Comparison of ENCODE assay signal across 12 cellular contexts in the genomic region with DNA sequence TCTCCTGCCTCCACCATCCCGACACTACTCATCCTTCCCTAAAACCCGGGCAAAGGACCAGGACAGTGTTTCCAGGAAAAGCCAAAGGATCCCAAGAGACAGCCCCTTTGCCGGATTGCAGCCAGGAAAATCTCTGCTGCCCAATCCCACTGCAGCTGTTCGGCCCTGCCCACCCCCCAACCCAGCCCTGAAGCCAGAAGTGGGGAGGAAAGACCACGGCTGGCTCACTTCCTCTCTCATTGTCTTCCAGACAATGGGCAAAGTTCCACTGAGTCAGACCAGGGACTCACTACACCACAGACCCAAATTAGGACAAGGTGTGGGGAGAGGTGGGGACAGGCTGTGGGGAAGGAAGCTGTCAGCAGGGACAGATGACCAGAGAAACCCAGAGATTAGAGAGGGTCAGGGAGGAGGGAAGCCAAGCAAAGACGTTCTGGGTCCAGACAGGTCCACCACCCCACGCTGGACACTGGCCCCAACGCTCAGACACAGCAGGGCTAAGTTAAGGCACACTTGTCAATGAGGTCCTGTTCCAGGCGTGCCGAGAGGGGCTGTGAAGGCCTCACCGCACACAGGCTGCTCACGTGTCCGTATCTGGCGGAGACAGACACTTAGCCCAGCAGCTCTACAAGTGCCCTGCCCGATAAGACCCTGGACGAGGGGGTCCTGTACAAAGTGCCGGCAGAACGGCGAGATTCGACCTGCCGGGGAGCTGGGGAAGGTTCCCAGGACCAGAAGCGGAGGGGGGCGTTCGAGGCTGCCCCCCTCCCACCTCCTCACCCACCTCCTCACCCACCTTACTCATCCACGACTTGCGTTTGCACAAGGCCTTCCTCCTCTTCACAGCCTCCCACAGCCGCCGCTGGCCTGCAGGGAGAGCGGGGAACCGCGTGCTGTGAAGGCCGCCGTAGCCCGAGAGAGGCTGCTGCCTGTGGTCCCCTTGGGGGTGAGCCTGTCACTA. TPM values are rescaled to one million over a fixed set of nuclear protein-coding genes. Genes with fewer than 3 reads are reported as not detected.
DNase-seq lines count a peak whose midpoint lies in the region; ATAC-seq and TF ChIP-seq lines count a peak whose summit lies in the region.
"Had no signal": no experiment of that assay in that cellular context is flagged by ENCODE, and none has a peak within 500 bp of the region (broad histone marks: within the 10 kb centered on the region; RNA-seq: fewer than 3 reads in every experiment).

No MANE protein-coding gene starts in this region.

- H3K36me3 Mint-ChIP-seq in chondrocyte (ENCODE audit: low read depth), result peaks cover 7% of the 10 kb centered on the region
- H3K36me3 Mint-ChIP-seq in stimulated activated effector memory CD8-positive, alpha-beta T cell treated with anti-CD3 and anti-CD28 coated beads, Interleukin-12 subunit alpha, Interleukin-12 subunit beta, amount 100 ng/mL, for 72 hours, result peaks cover 57% of the 10 kb centered on the region
- H3K36me3 Mint-ChIP-seq in activated CD4-positive, alpha-beta T cell treated with anti-CD3 and anti-CD28 coated beads for 36 hours (ENCODE audit: low read depth), result peaks cover 10% of the 10 kb centered on the region

- TF ChIP-seq CTCF in chondrocyte (IDR thresholded peaks at IDR 0.05) (no peak), GM10248 (IDR thresholded peaks at IDR 0.05; ENCODE audit: control extremely low read depth, extremely low read depth, low read depth, missing control alignments) (no peak)

- peak; percentile 46 for ATAC-seq in stimulated activated effector memory CD8-positive, alpha-beta T cell treated with anti-CD3 and anti-CD28 coated beads, Interleukin-12 subunit alpha, Interleukin-12 subunit beta, amount 100 ng/mL, for 72 hours
- no peak for ATAC-seq in activated CD4-positive, alpha-beta T cell treated with anti-CD3 and anti-CD28 coated beads for 36 hours
- ATAC-seq in HG03469 (IDR thresholded peaks at IDR 0.05; ENCODE audit: unreplicated experiment), result no peak
- ATAC-seq: T-cell had no signal

- intact Hi-C loops in activated CD4-positive, alpha-beta T cell treated with anti-CD3 and anti-CD28 coated beads for 36 hours (cut with DNase I, micrococcal nuclease), result no loop called here

- H3K4me1 Mint-ChIP-seq in chondrocyte (ENCODE audit: low read depth), result peaks cover 31% of the 10 kb centered on the region
- peaks cover 17% of the 10 kb centered on the region for H3K4me1 Mint-ChIP-seq in stimulated activated effector memory CD8-positive, alpha-beta T cell treated with anti-CD3 and anti-CD28 coated beads, Interleukin-12 subunit alpha, Interleukin-12 subunit beta, amount 100 ng/mL, for 72 hours
- H3K4me1 Mint-ChIP-seq in activated CD4-positive, alpha-beta T cell treated with anti-CD3 and anti-CD28 coated beads for 36 hours, result no peaks in the 10 kb centered on the region

- peak overlapping the region; percentile 3 for H3K27ac Mint-ChIP-seq in chondrocyte (ENCODE audit: unreplicated experiment)
- H3K27ac Mint-ChIP-seq in stimulated activated effector memory CD8-positive, alpha-beta T cell treated with anti-CD3 and anti-CD28 coated beads, Interleukin-12 subunit alpha, Interleukin-12 subunit beta, amount 100 ng/mL, for 72 hours, result peak overlapping the region; percentile 80
- no peak overlapping the region for H3K27ac Mint-ChIP-seq in activated CD4-positive, alpha-beta T cell treated with anti-CD3 and anti-CD28 coated beads for 36 hours

- H3K4me3 Mint-ChIP-seq in chondrocyte (ENCODE audit: unreplicated experiment), result no peak overlapping the region
- no peak overlapping the region for H3K4me3 Mint-ChIP-seq in stimulated activated effector memory CD8-positive, alpha-beta T cell treated with anti-CD3 and anti-CD28 coated beads, Interleukin-12 subunit alpha, Interleukin-12 subunit beta, amount 100 ng/mL, for 72 hours
- no peak overlapping the region for H3K4me3 Mint-ChIP-seq in activated CD4-positive, alpha-beta T cell treated with anti-CD3 and anti-CD28 coated beads for 36 hours
- H3K4me3 Mint-ChIP-seq: T-cell had no signal

- POLR2A ChIA-PET in GM10248 (lab: Yijun Ruan, JAX), result no interaction called here
- POLR2A ChIA-PET in activated CD4-positive, alpha-beta T cell treated with anti-CD3 and anti-CD28 coated beads for 36 hours (lab: Charles Lee), result no interaction called here

- DNase-seq in LHCN-M2 (ENCODE audit: low read depth) (peak; percentile 63), chondrocyte (ENCODE audit: low spot score) (peak; percentile 86), islet precursor cell (peak; percentile 77), DMS53 treated with DMSO at 0.1 percent for 48 hours (lab: John Stamatoyannopoulos, UW; ENCODE audit: unreplicated experiment) (no peak), GM10248 (ENCODE audit: extremely low spot score) (no peak)
- DNase-seq in stimulated activated effector memory CD8-positive, alpha-beta T cell treated with anti-CD3 and anti-CD28 coated beads, Interleukin-12 subunit alpha, Interleukin-12 subunit beta, amount 100 ng/mL, for 72 hours (ENCODE audit: low spot score in 2 of 2), result no peak
- DNase-seq in activated CD4-positive, alpha-beta T cell treated with anti-CD3 and anti-CD28 coated beads for 36 hours, result no peak
- DNase-seq: brain microvascular endothelial cell, foreskin melanocyte, NCI-H748 treated with DMSO at 0.1 percent for 48 hours, T-cell had no signal

- H3K9me3 Mint-ChIP-seq in chondrocyte (ENCODE audit: low read depth), result no peaks in the 10 kb centered on the region
- H3K9me3 Mint-ChIP-seq in stimulated activated effector memory CD8-positive, alpha-beta T cell treated with anti-CD3 and anti-CD28 coated beads, Interleukin-12 subunit alpha, Interleukin-12 subunit beta, amount 100 ng/mL, for 72 hours, result no peaks in the 10 kb centered on the region
- H3K9me3 Mint-ChIP-seq in activated CD4-positive, alpha-beta T cell treated with anti-CD3 and anti-CD28 coated beads for 36 hours (ENCODE audit: low read depth), result no peaks in the 10 kb centered on the region
- H3K9me3 Mint-ChIP-seq: T-cell had no signal

- H3K27me3 Mint-ChIP-seq in chondrocyte (ENCODE audit: low read depth), result no peaks in the 10 kb centered on the region
- no peaks in the 10 kb centered on the region for H3K27me3 Mint-ChIP-seq in activated CD4-positive, alpha-beta T cell treated with anti-CD3 and anti-CD28 coated beads for 36 hours
- H3K27me3 Mint-ChIP-seq: T-cell had no signal

- CTCF ChIA-PET in GM10248 (lab: Yijun Ruan, JAX), result interaction anchor here (1.2 to 10.9 kb wide), 5 partner anchors 9 to 54 kb away, joined by 3 to 254 read pairs (median 14); no protein-coding TSS in a partner anchor
- CTCF ChIA-PET in activated CD4-positive, alpha-beta T cell treated with anti-CD3 and anti-CD28 coated beads for 36 hours (lab: Charles Lee), result interaction anchor here (1.1 to 1.7 kb wide), 5 partner anchors 8 to 36 kb away, joined by 3 to 7 read pairs (median 5); no protein-coding TSS in a partner anchor

RNA-seq across cellular contexts. Expression of a gene that starts 21.9 kb away (rescaled TPM):
- total RNA-seq in LHCN-M2 (2014; rRNA removed) (8.6 and 10.7 TPM in 2 replicates), chondrocyte (35.5 to 39.8 TPM (median 38.6 TPM) in 3 replicates)
- 36.8 TPM for polyA plus RNA-seq in LHCN-M2 (2012)
- total RNA-seq in activated CD4-positive, alpha-beta T cell treated with anti-CD3 and anti-CD28 coated beads for 36 hours, result 10 to 100 TPM; 49.9 to 54.2 TPM

Comparison
In these comparisons a context has a peak if more than half of its experiments do, and no peak if none do; other contexts are left out.
1. DNase-seq: peak in LHCN-M2 (single experiment), chondrocyte (single experiment) and islet precursor cell (single experiment); none in stimulated activated effector memory CD8-positive, alpha-beta T cell treated with anti-CD3 and anti-CD28 coated beads, Interleukin-12 subunit alpha, Interleukin-12 subunit beta, amount 100 ng/mL, for 72 hours (0 of 2), DMS53 treated with DMSO at 0.1 percent for 48 hours (single experiment), GM10248 (single experiment) and activated CD4-positive, alpha-beta T cell treated with anti-CD3 and anti-CD28 coated beads for 36 hours (single experiment).